Comparison of ENCODE assay signal across 31 cellular contexts in genomic region chrX:132520792-132521191, GRCh38.
"Had no signal": no experiment of that assay in that cellular context is flagged by ENCODE, and none has a peak within 500 bp of the region (broad histone marks: within the 10 kb centered on the region; RNA-seq: fewer than 3 reads in every experiment).

No MANE protein-coding gene starts in this region.

- FAIRE-seq: bronchial epithelial cell, TTC549 had no signal

- H3K27me3 Mint-ChIP-seq: activated CD4-positive, alpha-beta T cell treated with anti-CD3 and anti-CD28 coated beads, Interleukin-2, amount 10 ng/mL, durations not matched to agents 7 days and 5 days; brain had no signal

- H3K9me3 ChIP-seq: adrenal gland, Peyer's patch, SJSA1, SK-N-SH had no signal

- H3K36me3 ChIP-seq: adrenal gland, Peyer's patch, SJSA1 had no signal

- H3K9me3 Mint-ChIP-seq: activated CD4-positive, alpha-beta T cell treated with anti-CD3 and anti-CD28 coated beads, Interleukin-2, amount 10 ng/mL, durations not matched to agents 7 days and 5 days; activated naive CD4-positive, alpha-beta T cell treated with anti-CD3 and anti-CD28 coated beads for 36 hours; activated naive CD4-positive, alpha-beta T cell treated with anti-CD3 and anti-CD28 coated beads, Interleukin-2, amount 50 U/mL, for 72 hours; activated T-cell treated with anti-CD3 and anti-CD28 coated beads, Interleukin-2, amount 50 U/mL, for 4 hours; activated T-helper 1 cell treated with anti-CD3 and anti-CD28 coated beads, Interleukin-12 subunit alpha, Interleukin-12 subunit beta, Interleukin-2, Interleukin-4 antibody, amounts not matched to agents 30 ng/mL and 10 ng/mL and 1 ng/mL, durations not matched to agents 14 hours and 24 hours and 36 hours; brain; T-helper 1 cell treated with Interleukin-12 subunit alpha and Interleukin-12 subunit beta and Interleukin-4 antibody, amounts not matched to agents 30 μg/mL and 1 μg/mL, for 36 hours; T-helper 2 cell treated with Interferon-gamma antibody and Interleukin-4, amounts not matched to agents 5 μg/mL and 100 μg/mL, for 36 hours had no signal

- H3K4me3 Mint-ChIP-seq: activated CD4-positive, alpha-beta T cell treated with anti-CD3 and anti-CD28 coated beads for 36 hours; activated CD4-positive, alpha-beta T cell treated with anti-CD3 and anti-CD28 coated beads, Interleukin-2, amount 10 ng/mL, durations not matched to agents 7 days and 5 days; activated CD8-positive, alpha-beta T cell treated with anti-CD3 and anti-CD28 coated beads, Interleukin-2, amount 10 ng/mL, durations not matched to agents 7 days and 5 days; activated naive CD4-positive, alpha-beta T cell treated with anti-CD3 and anti-CD28 coated beads for 36 hours; activated T-cell treated with anti-CD3 and anti-CD28 coated beads, Interleukin-2, amount 50 U/mL, for 4 hours; activated T-helper 1 cell treated with anti-CD3 and anti-CD28 coated beads, Interleukin-12 subunit alpha, Interleukin-12 subunit beta, Interleukin-2, Interleukin-4 antibody, amounts not matched to agents 30 ng/mL and 10 ng/mL and 1 ng/mL, durations not matched to agents 14 hours and 24 hours and 36 hours; brain; T-helper 1 cell treated with Interleukin-12 subunit alpha and Interleukin-12 subunit beta and Interleukin-4 antibody, amounts not matched to agents 30 μg/mL and 1 μg/mL, for 36 hours; T-helper 2 cell treated with Interferon-gamma antibody and Interleukin-4, amounts not matched to agents 5 μg/mL and 100 μg/mL, for 36 hours had no signal

- H3K27ac Mint-ChIP-seq: activated CD4-positive, alpha-beta T cell treated with anti-CD3 and anti-CD28 coated beads for 36 hours; activated CD4-positive, alpha-beta T cell treated with anti-CD3 and anti-CD28 coated beads, Interleukin-2, amount 10 ng/mL, durations not matched to agents 7 days and 5 days; activated CD8-positive, alpha-beta T cell treated with anti-CD3 and anti-CD28 coated beads, Interleukin-2, amount 10 ng/mL, durations not matched to agents 7 days and 5 days; activated naive CD4-positive, alpha-beta T cell treated with anti-CD3 and anti-CD28 coated beads for 36 hours; activated naive CD4-positive, alpha-beta T cell treated with anti-CD3 and anti-CD28 coated beads, Interleukin-2, amount 50 U/mL, for 72 hours; activated T-helper 1 cell treated with anti-CD3 and anti-CD28 coated beads, Interleukin-12 subunit alpha, Interleukin-12 subunit beta, Interleukin-2, Interleukin-4 antibody, amounts not matched to agents 30 ng/mL and 10 ng/mL and 1 ng/mL, durations not matched to agents 14 hours and 24 hours and 36 hours; brain; T-helper 1 cell treated with Interleukin-12 subunit alpha and Interleukin-12 subunit beta and Interleukin-4 antibody, amounts not matched to agents 30 μg/mL and 1 μg/mL, for 36 hours; T-helper 2 cell treated with Interferon-gamma antibody and Interleukin-4, amounts not matched to agents 5 μg/mL and 100 μg/mL, for 36 hours had no signal

- DNase-seq: activated CD4-positive, alpha-beta T cell treated with anti-CD3 and anti-CD28 coated beads for 36 hours; activated CD4-positive, alpha-beta T cell treated with anti-CD3 and anti-CD28 coated beads, Interleukin-2, amount 10 ng/mL, durations not matched to agents 7 days and 5 days; activated CD4-positive, alpha-beta T cell treated with anti-CD3 and anti-CD28 coated beads, Interleukin-2, amount 50 U/mL, for 48 hours; activated CD8-positive, alpha-beta T cell treated with anti-CD3 and anti-CD28 coated beads, Interleukin-2, amount 10 ng/mL, durations not matched to agents 7 days and 5 days; activated gamma-delta T cell treated with Interleukin-2 at 50 U/mL for 16 hours; activated naive CD4-positive, alpha-beta T cell treated with anti-CD3 and anti-CD28 coated beads for 36 hours; activated T-cell treated with anti-CD3 and anti-CD28 coated beads for 4 hours; activated T-cell treated with anti-CD3 and anti-CD28 coated beads, Interleukin-2, amount 50 U/mL, for 4 hours; adrenal gland; caudate nucleus; NCI-H1105; NCI-H1417 treated with DMSO at 0.1 percent for 48 hours; NCI-H187 treated with DMSO at 0.1 percent for 48 hours; NCI-H2081 treated with DMSO at 0.1 percent for 48 hours; NCI-H345; NCI-H524 treated with DMSO at 0.1 percent for 48 hours; NK-92 treated with Interleukin-12 subunit alpha and Interleukin-12 subunit beta, amount 100 ng/mL, for 24 hours; PC-3; Peyer's patch; RPMI8226; SHP77 treated with DMSO at 0.1 percent for 48 hours; SK-N-SH had no signal

- H3K27me3 ChIP-seq: Peyer's patch, SJSA1 had no signal

- H3K4me1 ChIP-seq: adrenal gland, Peyer's patch, SJSA1 had no signal

- H3K4me3 ChIP-seq: adrenal gland, Peyer's patch, SJSA1 had no signal

- ATAC-seq: activated CD4-positive, alpha-beta T cell treated with anti-CD3 and anti-CD28 coated beads for 36 hours; activated CD4-positive, CD25-positive, alpha-beta regulatory T cell treated with anti-CD3 and anti-CD28 coated beads, Interleukin-2, amount 50 U/mL, for 24 hours; activated CD8-positive, alpha-beta T cell treated with anti-CD3 and anti-CD28 coated beads, Interleukin-2, amount 10 ng/mL, durations not matched to agents 7 days and 5 days; activated naive CD4-positive, alpha-beta T cell treated with anti-CD3 and anti-CD28 coated beads, Interleukin-2, amount 50 U/mL, for 72 hours; activated T-cell treated with anti-CD3 and anti-CD28 coated beads, Interleukin-2, amount 50 U/mL, for 4 hours; PC-3 had no signal

- H3K27ac ChIP-seq: adrenal gland, Peyer's patch, SJSA1 had no signal

- H3K4me1 Mint-ChIP-seq: activated CD4-positive, alpha-beta T cell treated with anti-CD3 and anti-CD28 coated beads for 36 hours; activated CD4-positive, alpha-beta T cell treated with anti-CD3 and anti-CD28 coated beads, Interleukin-2, amount 10 ng/mL, durations not matched to agents 7 days and 5 days; brain had no signal

- H3K9me2 ChIP-seq: SK-N-SH had no signal

- H3K4me2 ChIP-seq: SK-N-SH had no signal

- H3K36me3 Mint-ChIP-seq: activated naive CD4-positive, alpha-beta T cell treated with anti-CD3 and anti-CD28 coated beads, Interleukin-2, amount 50 U/mL, for 72 hours; brain had no signal

- H3K9ac ChIP-seq: SK-N-SH had no signal
